Comparison of ENCODE assay signal across 8 cellular contexts in the genomic region with DNA sequence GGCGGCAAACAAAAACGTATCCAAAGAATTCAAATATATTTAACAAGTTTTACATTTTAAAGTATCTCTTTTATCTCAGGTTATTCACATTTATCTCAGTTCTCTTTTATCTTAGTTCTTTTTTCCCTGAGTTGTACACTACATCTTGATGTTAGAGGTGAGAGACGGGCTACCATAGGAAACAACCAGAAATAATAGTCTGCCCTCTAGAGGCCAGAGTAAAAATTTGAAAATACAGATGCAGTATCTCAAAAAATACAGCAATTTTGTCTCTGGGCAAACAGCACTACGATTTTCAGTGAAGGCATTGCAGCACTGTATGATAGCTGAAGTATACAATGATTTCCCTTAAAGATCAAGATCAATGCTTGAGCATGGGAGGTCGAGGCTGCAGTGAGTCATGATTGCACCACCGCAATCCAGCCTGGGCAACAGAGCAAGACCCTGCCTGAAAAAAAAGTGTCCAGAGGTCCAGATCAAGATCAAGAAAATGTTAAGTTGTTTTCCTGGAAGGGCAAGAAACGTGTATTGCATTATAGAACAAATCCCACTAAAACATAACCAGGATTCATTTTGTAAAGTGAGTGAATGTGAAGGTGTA.
DNase-seq lines count a peak whose midpoint lies in the region; ATAC-seq and TF ChIP-seq lines count a peak whose summit lies in the region.

No MANE protein-coding gene starts in this region.

- H3K79me2 ChIP-seq in fibroblast of lung (ENCODE audit: control insufficient read depth, insufficient read depth, low read length): no peaks in the 10 kb centered on the region

- H3K9ac ChIP-seq in fibroblast of lung (ENCODE audit: insufficient read depth, low read length): no peak overlapping the region

- H3K27me3 ChIP-seq in fibroblast of lung (ENCODE audit: control insufficient read depth, insufficient read depth, low read length): no peaks in the 10 kb centered on the region

- no peak overlapping the region for H2AFZ ChIP-seq in fibroblast of lung (ENCODE audit: low read length)

- H3K4me3 ChIP-seq in fibroblast of lung (replicated peaks in 1 of 4; ENCODE audit: control extremely low read depth in 1 of 4, insufficient read depth in 1 of 4, low read depth in 3 of 4, low read length in 4 of 4): no peak overlapping the region

- TF ChIP-seq CTCF in C4-2B (conservative IDR thresholded peaks at IDR 0.05) (peak; percentile 94), fibroblast of lung (conservative IDR thresholded peaks at IDR 0.05 in 1 of 2, IDR thresholded peaks at IDR 0.05 in 1 of 2; ENCODE audit: low read depth in 1 of 2, low read length in 2 of 2) (peak; percentile 51 to 56)

- DNase-seq in HT1080 (ENCODE audit: low read depth): peak; percentile 44
- DNase-seq in RPMI8226: peak; percentile 50
- DNase-seq in fibroblast of lung (ENCODE audit: low read depth in 2 of 2): peak; percentile 13 to 16
- DNase-seq in renal cortical epithelial cell (ENCODE audit: low read depth): peak; percentile 29
- DNase-seq in GDM1 (lab: John Stamatoyannopoulos, UW): no peak
- DNase-seq in stimulated activated CD4-positive, alpha-beta T cell treated with anti-CD3 and anti-CD28 coated beads, Interleukin-15, amount 100 ng/mL, for 24 hours: no peak

- peak; percentile 50 for ATAC-seq in GM18519 (IDR thresholded peaks at IDR 0.05; ENCODE audit: low FRiP score, unreplicated experiment)

- H3K4me1 ChIP-seq in fibroblast of lung (ENCODE audit: control insufficient read depth, extremely low read depth, insufficient read depth, low read length): no peaks in the 10 kb centered on the region

- H4K20me1 ChIP-seq in fibroblast of lung (ENCODE audit: control insufficient read depth, extremely low read depth, insufficient read depth, low read length): no peaks in the 10 kb centered on the region

- no peaks in the 10 kb centered on the region for H3K9me3 ChIP-seq in fibroblast of lung (ENCODE audit: control insufficient read depth, insufficient read depth, low read depth, low read length)

- no peak overlapping the region for H3K27ac ChIP-seq in C4-2B
- no peak overlapping the region for H3K27ac ChIP-seq in fibroblast of lung (ENCODE audit: insufficient read depth, low read length)

- H3K4me2 ChIP-seq in fibroblast of lung (ENCODE audit: extremely low read depth, insufficient read depth, low read length): no peak overlapping the region

- H3K36me3 ChIP-seq in fibroblast of lung (ENCODE audit: control insufficient read depth, insufficient read depth, low read length): no peaks in the 10 kb centered on the region

Comparison
In these comparisons a context has a peak if more than half of its experiments do, and no peak if none do; other contexts are left out.
1. DNase-seq: peak in HT1080 (single experiment), RPMI8226 (single experiment), fibroblast of lung (2 of 2) and renal cortical epithelial cell (single experiment); none in GDM1 (single experiment) and stimulated activated CD4-positive, alpha-beta T cell treated with anti-CD3 and anti-CD28 coated beads, Interleukin-15, amount 100 ng/mL, for 24 hours (single experiment).